18 cellular contexts compared by ENCODE assay signal in the genomic region with DNA sequence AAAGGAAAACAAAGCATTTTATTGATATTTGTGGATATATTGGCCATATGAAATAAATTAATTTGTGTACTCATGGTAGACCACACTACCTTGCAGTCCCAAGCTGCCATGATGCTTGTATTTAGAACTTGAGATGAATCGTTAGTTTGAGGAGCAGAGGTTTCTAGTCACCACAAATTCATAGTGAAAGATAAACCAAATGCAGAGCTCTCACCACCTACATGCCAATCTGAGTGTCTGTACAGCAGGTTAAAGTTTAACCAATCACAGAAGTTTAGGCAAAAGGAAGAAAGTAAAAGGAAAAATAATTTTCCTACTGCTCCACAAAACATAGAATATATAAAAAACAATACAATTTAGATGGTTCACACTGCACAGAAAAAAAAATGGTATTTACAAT.
DNase-seq lines count a peak whose midpoint lies in the region; ATAC-seq and TF ChIP-seq lines count a peak whose summit lies in the region.
"Had no signal": no experiment of that assay in that cellular context is flagged by ENCODE, and none has a peak within 500 bp of the region (broad histone marks: within the 10 kb centered on the region; RNA-seq: fewer than 3 reads in every experiment).

No MANE protein-coding gene starts in this region.

- no peak for TF ChIP-seq CTCF in nephron progenitor cell (IDR thresholded peaks at IDR 0.05)

- peak overlapping the region; percentile 10 for H3K27ac Mint-ChIP-seq in nephron progenitor cell
- H3K27ac Mint-ChIP-seq in activated T-cell treated with anti-CD3 and anti-CD28 coated beads, Interleukin-2, amount 50 U/mL, for 72 hours, result no peak overlapping the region
- H3K27ac Mint-ChIP-seq: CD14-positive monocyte; CD4-positive, alpha-beta T cell; CD8-positive, alpha-beta memory T cell had no signal

- no peak overlapping the region for H3K4me3 Mint-ChIP-seq in nephron progenitor cell
- no peak overlapping the region for H3K4me3 Mint-ChIP-seq in activated T-cell treated with anti-CD3 and anti-CD28 coated beads, Interleukin-2, amount 50 U/mL, for 72 hours
- H3K4me3 Mint-ChIP-seq: CD14-positive monocyte; CD4-positive, alpha-beta T cell; CD8-positive, alpha-beta memory T cell; GM23338; H9 had no signal

- H3K9me3 Mint-ChIP-seq in nephron progenitor cell, result no peaks in the 10 kb centered on the region
- peaks cover 3 to 7% of the 10 kb centered on the region in 2 donors for H3K9me3 Mint-ChIP-seq in activated T-cell treated with anti-CD3 and anti-CD28 coated beads, Interleukin-2, amount 50 U/mL, for 72 hours
- H3K9me3 Mint-ChIP-seq: GM23338, H9 had no signal

- no peaks in the 10 kb centered on the region for H3K4me1 Mint-ChIP-seq in nephron progenitor cell
- H3K4me1 Mint-ChIP-seq in activated T-cell treated with anti-CD3 and anti-CD28 coated beads, Interleukin-2, amount 50 U/mL, for 72 hours (ENCODE audit: low read depth), result no peaks in the 10 kb centered on the region
- H3K4me1 Mint-ChIP-seq: CD14-positive monocyte; CD8-positive, alpha-beta memory T cell had no signal

- in situ Hi-C loops in ACHN (cut with HindIII; ENCODE audit: low pct_ligation_motif_present, low pct_unique_long_range_greater_than_20kb, low sequenced_read_pairs), result no loop called here

- intact Hi-C loops in posterior cingulate gyrus (cut with DNase I), result no loop called here

- peak; percentile 24 for DNase-seq in ACHN
- peak; percentile 22 for DNase-seq in glomerular visceral epithelial cell (ENCODE audit: extremely low spot score)
- no peak for DNase-seq in left lobe of liver (ENCODE audit: low spot score)
- no peak for DNase-seq in nephron progenitor cell
- no peak for DNase-seq in posterior cingulate gyrus
- no peak for DNase-seq in mesenteric fat pad (ENCODE audit: low spot score)
- DNase-seq in activated T-cell treated with anti-CD3 and anti-CD28 coated beads, Interleukin-2, amount 50 U/mL, for 72 hours, result no peak
- DNase-seq in NCI-H526 treated with DMSO at 0.1 percent for 48 hours (lab: John Stamatoyannopoulos, UW), result no peak
- DNase-seq: AML-193; BE2C; Calu3; CD4-positive, alpha-beta T cell; CD8-positive, alpha-beta memory T cell; DND-41; H9 had no signal

- no peaks in the 10 kb centered on the region for H3K27me3 Mint-ChIP-seq in nephron progenitor cell (ENCODE audit: low read depth, poor library complexity)
- no peaks in the 10 kb centered on the region for H3K27me3 Mint-ChIP-seq in activated T-cell treated with anti-CD3 and anti-CD28 coated beads, Interleukin-2, amount 50 U/mL, for 72 hours (ENCODE audit: low read depth)
- H3K27me3 Mint-ChIP-seq: CD4-positive, alpha-beta T cell; CD8-positive, alpha-beta memory T cell had no signal

- peak; percentile 66 for ATAC-seq in left lobe of liver
- no peak for ATAC-seq in activated T-cell treated with anti-CD3 and anti-CD28 coated beads, Interleukin-2, amount 50 U/mL, for 72 hours (replicated peaks in 1 of 2)
- ATAC-seq: GM23338, HCT116 had no signal

- no peaks in the 10 kb centered on the region for H3K36me3 Mint-ChIP-seq in nephron progenitor cell (ENCODE audit: low read depth)
- H3K36me3 Mint-ChIP-seq in activated T-cell treated with anti-CD3 and anti-CD28 coated beads, Interleukin-2, amount 50 U/mL, for 72 hours (ENCODE audit: insufficient read depth in 2 of 2), result no peaks in the 10 kb centered on the region
- H3K36me3 Mint-ChIP-seq: CD14-positive monocyte; CD8-positive, alpha-beta memory T cell had no signal

Comparison
In these comparisons a context has a peak if more than half of its experiments do, and no peak if none do; other contexts are left out.
1. DNase-seq: peak in ACHN (single experiment) and glomerular visceral epithelial cell (single experiment); none in left lobe of liver (single experiment), nephron progenitor cell (single experiment), posterior cingulate gyrus (0 of 10), mesenteric fat pad (single experiment), activated T-cell treated with anti-CD3 and anti-CD28 coated beads, Interleukin-2, amount 50 U/mL, for 72 hours (0 of 2) and NCI-H526 treated with DMSO at 0.1 percent for 48 hours (single experiment).